Comparison of ENCODE assay signal across 19 cellular contexts in genomic region chr17:77396610-77397009, GRCh38.
DNase-seq lines count a peak whose midpoint lies in the region; ATAC-seq and TF ChIP-seq lines count a peak whose summit lies in the region.
"Had no signal": no experiment of that assay in that cellular context is flagged by ENCODE, and none has a peak within 500 bp of the region (broad histone marks: within the 10 kb centered on the region; RNA-seq: fewer than 3 reads in every experiment).

No MANE protein-coding gene starts in this region.

- H3K27ac ChIP-seq in DND-41 (ENCODE audit: low read length) (peak overlapping the region; percentile 37; the same call in 1 of the 2 replicates), trophoblast cell (ENCODE audit: low read depth, low read length) (no peak overlapping the region)
- H3K27ac ChIP-seq in naive thymus-derived CD4-positive, alpha-beta T cell (ENCODE audit: low read depth, low read length), result no peak overlapping the region
- H3K27ac ChIP-seq: hepatocyte had no signal

- no peak overlapping the region for H3K9ac ChIP-seq in DND-41 (ENCODE audit: low read depth, low read length)
- H3K9ac ChIP-seq in trophoblast cell (ENCODE audit: low read length), result no peak overlapping the region

- no peak overlapping the region for H2BK120ac ChIP-seq in trophoblast cell (ENCODE audit: insufficient read depth, low read length, poor library complexity)

- CTCF ChIA-PET in naive thymus-derived CD4-positive, alpha-beta T cell (lab: Charles Lee), result interaction anchor here (10.1 kb wide), 1 partner anchor 31 kb away, joined by 114 read pairs; no protein-coding TSS in a partner anchor

- no peak overlapping the region for H3K4ac ChIP-seq in trophoblast cell (ENCODE audit: low read depth, low read length)

- H2AK5ac ChIP-seq in trophoblast cell (ENCODE audit: low read length), result no peak overlapping the region

- H2BK5ac ChIP-seq in trophoblast cell (ENCODE audit: low read depth, low read length, poor library complexity), result no peak overlapping the region

- no peaks in the 10 kb centered on the region for H3K9me3 ChIP-seq in DND-41 (ENCODE audit: insufficient read depth, low read length, severe bottlenecking)
- H3K9me3 ChIP-seq in naive thymus-derived CD4-positive, alpha-beta T cell (ENCODE audit: control insufficient read depth in 2 of 3, low read length in 3 of 3), result no peaks in the 10 kb centered on the region
- H3K9me3 ChIP-seq in trophoblast cell (ENCODE audit: insufficient read depth, low read depth, low read length), result peaks cover 3% of the 10 kb centered on the region
- H3K9me3 ChIP-seq: body of pancreas had no signal

- no peak overlapping the region for H3K18ac ChIP-seq in trophoblast cell (ENCODE audit: low read length)

- H4K12ac ChIP-seq in trophoblast cell (ENCODE audit: low read depth, low read length), result no peak overlapping the region

- no peak overlapping the region for H4K8ac ChIP-seq in trophoblast cell (ENCODE audit: low read depth, low read length)

- H3K27me3 ChIP-seq in DND-41 (ENCODE audit: insufficient read depth, low read length, poor library complexity) (no peaks in the 10 kb centered on the region), trophoblast cell (ENCODE audit: insufficient read depth, low read length) (no peaks in the 10 kb centered on the region)
- no peaks in the 10 kb centered on the region for H3K27me3 ChIP-seq in naive thymus-derived CD4-positive, alpha-beta T cell (ENCODE audit: control insufficient read depth in 2 of 2, insufficient read depth in 2 of 2, low read length in 2 of 2)
- H3K27me3 ChIP-seq: body of pancreas, hepatocyte had no signal

- peak; percentile 87 for DNase-seq in AG08395 (ENCODE audit: low spot score)
- no peak for DNase-seq in DND-41
- no peak for DNase-seq in naive thymus-derived CD4-positive, alpha-beta T cell
- DNase-seq in trophoblast cell, result no peak
- no peak for DNase-seq in iPS-NIHi11 (ENCODE audit: low spot score)
- no peak for DNase-seq in NOMO-1 treated with dmso at 0.1 percent for 144 hours (lab: John Stamatoyannopoulos, UW; ENCODE audit: unreplicated experiment)
- no peak for DNase-seq in dedifferentiated amniotic fluid mesenchymal stem cell (ENCODE audit: extremely low spot score)
- DNase-seq: activated CD4-positive, alpha-beta T cell treated with anti-CD3 and anti-CD28 coated beads for 1 hour; activated naive CD4-positive, alpha-beta T cell; body of pancreas; GF-D8; kidney; mesendoderm; NCI-H1930; NCI-H510A had no signal

- H3K23ac ChIP-seq in trophoblast cell (ENCODE audit: low read length), result no peak overlapping the region

- H3K4me3 ChIP-seq in DND-41 (ENCODE audit: low read depth in 1 of 2, low read length in 2 of 2) (no peak overlapping the region), trophoblast cell (ENCODE audit: low read depth, low read length) (no peak overlapping the region)
- H3K4me3 ChIP-seq in naive thymus-derived CD4-positive, alpha-beta T cell (ENCODE audit: low read length), result no peak overlapping the region
- H3K4me3 ChIP-seq: body of pancreas, GM23338, hepatocyte had no signal

- H3K4me1 ChIP-seq in DND-41 (ENCODE audit: insufficient read depth, low read length) (peaks cover 44% of the 10 kb centered on the region), trophoblast cell (ENCODE audit: control insufficient read depth in 1 of 2, insufficient read depth in 2 of 2, low read length in 2 of 2) (peaks cover 22 to 31% of the 10 kb centered on the region in 2 experiments)
- H3K4me1 ChIP-seq in naive thymus-derived CD4-positive, alpha-beta T cell (ENCODE audit: control insufficient read depth in 2 of 2, insufficient read depth in 2 of 2, low read length in 2 of 2), result peaks cover 55 to 81% of the 10 kb centered on the region in 2 donors

- H4K20me1 ChIP-seq in DND-41 (ENCODE audit: insufficient read depth, low read length), result peaks cover 45% of the 10 kb centered on the region

- H4K91ac ChIP-seq in trophoblast cell (ENCODE audit: low read depth, low read length), result no peak overlapping the region

- H3K36me3 Mint-ChIP-seq in brain, result peaks cover 15% of the 10 kb centered on the region
- peaks cover 0 to 22% (median 0%) of the 10 kb centered on the region in 5 donors for H3K36me3 Mint-ChIP-seq in naive thymus-derived CD4-positive, alpha-beta T cell

- ATAC-seq in DND-41 (ENCODE audit: insufficient read depth, low read depth), result no peak
- no peak for ATAC-seq in naive thymus-derived CD4-positive, alpha-beta T cell
- ATAC-seq: body of pancreas, esophagus mucosa, GM23338 had no signal

- no peaks in the 10 kb centered on the region for H3K9me3 Mint-ChIP-seq in brain
- H3K9me3 Mint-ChIP-seq in naive thymus-derived CD4-positive, alpha-beta T cell, result no peaks in the 10 kb centered on the region
- H3K9me3 Mint-ChIP-seq: GM23338 had no signal

- no peak overlapping the region for H2AFZ ChIP-seq in DND-41 (ENCODE audit: low read depth, low read length)
- no peak overlapping the region for H2AFZ ChIP-seq in trophoblast cell (ENCODE audit: insufficient read depth, low read length, poor library complexity)
- H2AFZ ChIP-seq: GM23338, hepatocyte had no signal

- H3K36me3 ChIP-seq in DND-41 (ENCODE audit: insufficient read depth, low read length), result peaks cover 21% of the 10 kb centered on the region; the same call in 1 of the 2 replicates
- no peaks in the 10 kb centered on the region for H3K36me3 ChIP-seq in naive thymus-derived CD4-positive, alpha-beta T cell (ENCODE audit: control insufficient read depth in 2 of 3, insufficient read depth in 3 of 3, low read length in 3 of 3)
- H3K36me3 ChIP-seq in trophoblast cell (ENCODE audit: control insufficient read depth in 1 of 2, insufficient read depth in 2 of 2, low read length in 2 of 2), result peaks cover 0 to 10% of the 10 kb centered on the region in 2 experiments

- peaks cover 12% of the 10 kb centered on the region for H3K79me1 ChIP-seq in trophoblast cell (ENCODE audit: low read length)

- H3K4me2 ChIP-seq in DND-41 (ENCODE audit: insufficient read depth, low read length) (no peak overlapping the region), trophoblast cell (ENCODE audit: low read length) (no peak overlapping the region)
- H3K4me2 ChIP-seq: GM23338, hepatocyte had no signal

- H3K4me1 Mint-ChIP-seq in brain, result peaks cover 72% of the 10 kb centered on the region
- H3K4me1 Mint-ChIP-seq in naive thymus-derived CD4-positive, alpha-beta T cell, result peaks cover 62 to 95% (median 86%) of the 10 kb centered on the region in 7 donors

- H2BK12ac ChIP-seq in trophoblast cell (ENCODE audit: low read length), result no peak overlapping the region

- H3K79me2 ChIP-seq in DND-41 (ENCODE audit: insufficient read depth, low read length) (peaks cover 95% of the 10 kb centered on the region), trophoblast cell (ENCODE audit: control insufficient read depth, insufficient read depth, low read length, poor library complexity) (peaks cover 5% of the 10 kb centered on the region)

- intact Hi-C loops in naive thymus-derived CD4-positive, alpha-beta T cell (cut with micrococcal nuclease), result no loop called here

- no peak overlapping the region for H3K14ac ChIP-seq in trophoblast cell (ENCODE audit: low read length)

- POLR2A ChIA-PET in naive thymus-derived CD4-positive, alpha-beta T cell (lab: Charles Lee), result interaction anchor here (0.7 to 66.9 kb wide), 4 partner anchors 16 to 409 kb away, joined by 3 to 3353 read pairs (median 1708); no protein-coding TSS in a partner anchor

- TF ChIP-seq CTCF in DND-41 (IDR thresholded peaks at IDR 0.05; ENCODE audit: borderline replicate concordance, extremely low read depth, low read length, poor library complexity, severe bottlenecking) (no peak), brain (conservative IDR thresholded peaks at IDR 0.05) (no peak)

- H3K4me3 Mint-ChIP-seq in brain, result no peak overlapping the region
- H3K4me3 Mint-ChIP-seq in naive thymus-derived CD4-positive, alpha-beta T cell, result peak overlapping the region in 1 of 10 donors; percentile 29
- H3K4me3 Mint-ChIP-seq: GM23338 had no signal

- no CpG with 5 or more reads among the region's 9 CpGs for WGBS in trophoblast cell (ENCODE audit: extremely low coverage, insufficient coverage, insufficient read length)

- peaks cover 3% of the 10 kb centered on the region for H3K27me3 Mint-ChIP-seq in brain
- no peaks in the 10 kb centered on the region for H3K27me3 Mint-ChIP-seq in naive thymus-derived CD4-positive, alpha-beta T cell

- H3K27ac Mint-ChIP-seq in brain, result peak overlapping the region in 4 of 5 experiments; percentile 15 to 67 (median 50)
- H3K27ac Mint-ChIP-seq in naive thymus-derived CD4-positive, alpha-beta T cell, result peak overlapping the region in 6 of 9 donors; percentile 41 to 97 (median 81)
- H3K27ac Mint-ChIP-seq: GM23338 had no signal
